In the genomic region with DNA sequence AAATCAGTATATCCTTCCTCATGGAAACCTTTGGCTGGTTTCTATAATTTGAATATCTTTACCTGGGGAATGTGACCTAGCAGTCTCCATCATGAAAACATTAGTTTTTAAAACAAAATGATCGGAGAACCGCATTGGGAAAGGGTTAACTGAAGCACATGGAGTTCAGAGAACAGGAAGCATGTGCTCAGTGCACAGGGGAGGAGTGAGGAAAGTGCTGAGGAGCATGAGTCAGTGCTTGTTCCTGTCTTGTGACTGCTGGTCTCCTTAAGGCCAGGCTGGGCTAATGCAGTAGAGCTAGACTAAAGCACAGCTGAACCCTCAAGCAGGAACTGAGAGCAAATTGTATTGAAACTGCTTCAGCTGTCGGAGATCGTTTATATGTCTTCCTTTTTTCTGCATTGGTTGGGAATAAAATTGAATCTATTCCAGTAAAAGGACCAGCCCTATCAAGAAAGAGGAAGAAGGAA, we compare ENCODE assay signal across 8 cellular contexts. TPM values are rescaled to one million over a fixed set of nuclear protein-coding genes. Genes with fewer than 3 reads are reported as not detected.
DNase-seq lines count a peak whose midpoint lies in the region; ATAC-seq and TF ChIP-seq lines count a peak whose summit lies in the region.

No MANE protein-coding gene starts in this region.

- H3K27me3 ChIP-seq in right atrium auricular region = no peaks in the 10 kb centered on the region

- no peak for TF ChIP-seq CTCF in right atrium auricular region (IDR thresholded peaks at IDR 0.05)

- H3K27ac ChIP-seq in right atrium auricular region = peak overlapping the region; percentile 52 to 58

- peaks cover 42% of the 10 kb centered on the region for H3K36me3 ChIP-seq in right atrium auricular region

- peaks cover 0 to 4% of the 10 kb centered on the region in 2 donors for H3K9me3 Mint-ChIP-seq in activated naive CD4-positive, alpha-beta T cell treated with anti-CD3 and anti-CD28 coated beads, Interleukin-2, amount 50 U/mL, for 72 hours

- H3K9me3 ChIP-seq in right atrium auricular region = no peaks in the 10 kb centered on the region

- no peak overlapping the region for H3K4me3 ChIP-seq in right atrium auricular region

- peak overlapping the region; percentile 98 to 100 for H3K27ac Mint-ChIP-seq in activated naive CD4-positive, alpha-beta T cell treated with anti-CD3 and anti-CD28 coated beads, Interleukin-2, amount 50 U/mL, for 72 hours

- TF ChIP-seq POLR2A in Raji (IDR thresholded peaks at IDR 0.05; ENCODE audit: insufficient read depth, low read depth, low read length) = peak; percentile 24; the same call in 1 of the 2 replicates

- H3K36me3 Mint-ChIP-seq in activated naive CD4-positive, alpha-beta T cell treated with anti-CD3 and anti-CD28 coated beads, Interleukin-2, amount 50 U/mL, for 72 hours = peaks cover 75 to 92% of the 10 kb centered on the region in 2 donors

- peak; percentile 93 for ATAC-seq in HG03045 (IDR thresholded peaks at IDR 0.05; ENCODE audit: unreplicated experiment)
- peak; percentile 89 to 91 for ATAC-seq in activated naive CD4-positive, alpha-beta T cell treated with anti-CD3 and anti-CD28 coated beads, Interleukin-2, amount 50 U/mL, for 72 hours

- H3K4me1 ChIP-seq in right atrium auricular region = peaks cover 0 to 44% of the 10 kb centered on the region in 2 donors

- DNase-seq in NCI-H82 (lab: John Stamatoyannopoulos, UW) = peak; percentile 16
- no peak for DNase-seq in NCI-H82 treated with DMSO at 0.1 percent for 48 hours (lab: John Stamatoyannopoulos, UW; ENCODE audit: unreplicated experiment)
- peak; percentile 55 to 65 for DNase-seq in activated naive CD4-positive, alpha-beta T cell treated with anti-CD3 and anti-CD28 coated beads, Interleukin-2, amount 50 U/mL, for 72 hours (ENCODE audit: low spot score in 2 of 2)
- peak; percentile 75 for DNase-seq in right atrium auricular region (ENCODE audit: low spot score)
- peak; percentile 72 for DNase-seq in stimulated activated CD4-positive, alpha-beta T cell treated with anti-CD3 and anti-CD28 coated beads, Interleukin-2, amount 100 ng/mL, for 4 hours (ENCODE audit: low read depth)
- DNase-seq in NCI-H2081 treated with DMSO at 0.1 percent for 48 hours (lab: John Stamatoyannopoulos, UW) = no peak

RNA-seq across cellular contexts. Expression of a gene that starts 5.8 kb away (rescaled TPM):
- total RNA-seq in activated naive CD4-positive, alpha-beta T cell treated with anti-CD3 and anti-CD28 coated beads, Interleukin-2, amount 50 U/mL, for 72 hours = 100 to 1,000 TPM; 226 to 314 TPM
- 10 to 100 TPM; 31.1 to 41.2 TPM for total RNA-seq in right atrium auricular region

Comparison
In these comparisons a context has a peak if more than half of its experiments do, and no peak if none do; other contexts are left out.
1. DNase-seq: peak in NCI-H82 (single experiment), activated naive CD4-positive, alpha-beta T cell treated with anti-CD3 and anti-CD28 coated beads, Interleukin-2, amount 50 U/mL, for 72 hours (2 of 2), right atrium auricular region (single experiment) and stimulated activated CD4-positive, alpha-beta T cell treated with anti-CD3 and anti-CD28 coated beads, Interleukin-2, amount 100 ng/mL, for 4 hours (single experiment); none in NCI-H82 treated with DMSO at 0.1 percent for 48 hours (single experiment) and NCI-H2081 treated with DMSO at 0.1 percent for 48 hours (single experiment).
2. RNA of a gene that starts 5.8 kb away (total RNA-seq): 226 to 314 TPM in activated naive CD4-positive, alpha-beta T cell treated with anti-CD3 and anti-CD28 coated beads, Interleukin-2, amount 50 U/mL, for 72 hours; 31.1 to 41.2 TPM in right atrium auricular region; every median in the first group is over 4 times any median in the second.